Comparison of ENCODE assay signal across 21 cellular contexts in genomic region chr22:29734429-29734828, GRCh38. TPM values are rescaled to one million over a fixed set of nuclear protein-coding genes. Genes with fewer than 3 reads are reported as not detected.
"Had no signal": no experiment of that assay in that cellular context is flagged by ENCODE, and none has a peak within 500 bp of the region (broad histone marks: within the 10 kb centered on the region; RNA-seq: fewer than 3 reads in every experiment).

No MANE protein-coding gene starts in this region.

- H3K27me3 ChIP-seq: SJSA1 had no signal

- FAIRE-seq: bronchial epithelial cell had no signal

- H3K4me1 ChIP-seq: SJSA1 had no signal

- ATAC-seq: activated T-cell treated with anti-CD3 and anti-CD28 coated beads, Interleukin-2, amount 50 U/mL, for 4 hours; Panc1; SK-N-SH treated with all-trans-retinoic acid at 6 μM for 48 hours had no signal

- H3K27ac ChIP-seq: SJSA1 had no signal

- H3K4me3 ChIP-seq: SJSA1 had no signal

- DNase-seq: activated B cell treated with CpG ODN at 0.5 μM for 24 hours; activated CD4-positive, alpha-beta memory T cell treated with anti-CD3 and anti-CD28 coated beads for 36 hours; activated CD4-positive, alpha-beta T cell treated with anti-CD3 and anti-CD28 coated beads for 1 hour; activated CD4-positive, alpha-beta T cell treated with anti-CD3 and anti-CD28 coated beads, Interleukin-2, amount 10 ng/mL, durations not matched to agents 7 days and 5 days; activated CD8-positive, alpha-beta memory T cell treated with anti-CD3 and anti-CD28 coated beads for 24 hours; activated gamma-delta T cell treated with Interleukin-2 at 50 U/mL for 16 hours; activated naive CD4-positive, alpha-beta T cell treated with anti-CD3 and anti-CD28 coated beads, Interleukin-2, amount 50 U/mL, for 16 hours; activated T-cell treated with anti-CD3 and anti-CD28 coated beads, Interleukin-2, amount 50 U/mL, for 4 hours; aorta; central memory CD4-positive, alpha-beta T cell; NCI-H1048; NCI-H1930; NCI-H526 treated with DMSO at 0.1 percent for 48 hours; RPMI8226 had no signal

- H3K9me3 ChIP-seq: SJSA1 had no signal

RNA-seq across cellular contexts. Expression of gene CABP7, which starts 14.6 kb away (rescaled TPM):
- total RNA-seq: aorta, bronchial epithelial cell, chondrocyte, LHCN-M2, Right ventricle myocardium superior, SJSA1 had no signal
